9 cellular contexts compared by ENCODE assay signal in genomic region chr2:190578158-190579057, GRCh38. TPM values are rescaled to one million over a fixed set of nuclear protein-coding genes. Genes with fewer than 3 reads are reported as not detected.
DNase-seq lines count a peak whose midpoint lies in the region; ATAC-seq and TF ChIP-seq lines count a peak whose summit lies in the region.
"Had no signal": no experiment of that assay in that cellular context is flagged by ENCODE, and none has a peak within 500 bp of the region (broad histone marks: within the 10 kb centered on the region; RNA-seq: fewer than 3 reads in every experiment).

No MANE protein-coding gene starts in this region.

- ATAC-seq in GM18909 (IDR thresholded peaks at IDR 0.05; ENCODE audit: poor library complexity, unreplicated experiment) = peak; percentile 48
- ATAC-seq in natural killer cell = peak; percentile 78 to 93 (median 86)

- H3K9me3 Mint-ChIP-seq in natural killer cell = peaks cover 0 to 2% of the 10 kb centered on the region in 2 donors
- no peaks in the 10 kb centered on the region for H3K9me3 Mint-ChIP-seq in activated T-cell treated with anti-CD3 and anti-CD28 coated beads, Interleukin-2, amount 50 U/mL, for 24 hours
- H3K9me3 Mint-ChIP-seq: IgD-negative memory B cell had no signal

- H3K36me3 Mint-ChIP-seq in natural killer cell = no peaks in the 10 kb centered on the region
- no peaks in the 10 kb centered on the region for H3K36me3 Mint-ChIP-seq in activated T-cell treated with anti-CD3 and anti-CD28 coated beads, Interleukin-2, amount 50 U/mL, for 24 hours (ENCODE audit: low read depth)

- intact Hi-C loops in natural killer cell (cut with micrococcal nuclease) = no loop called here

- peak overlapping the region; percentile 82 to 97 for H3K27ac Mint-ChIP-seq in natural killer cell
- H3K27ac Mint-ChIP-seq in activated T-cell treated with anti-CD3 and anti-CD28 coated beads, Interleukin-2, amount 50 U/mL, for 24 hours = no peak overlapping the region

- DNase-seq in NCI-H2081 treated with DMSO at 0.1 percent for 48 hours (lab: John Stamatoyannopoulos, UW) = peak; percentile 34
- DNase-seq in dedifferentiated amniotic fluid mesenchymal stem cell (ENCODE audit: extremely low spot score) = peak; percentile 16
- DNase-seq in natural killer cell = no peak
- no peak for DNase-seq in kidney glomerular epithelial cell (lab: John Stamatoyannopoulos, UW)
- DNase-seq in KG1 (lab: John Stamatoyannopoulos, UW) = no peak
- no peak for DNase-seq in activated T-cell treated with anti-CD3 and anti-CD28 coated beads, Interleukin-2, amount 50 U/mL, for 24 hours
- DNase-seq in stimulated activated CD4-positive, alpha-beta T cell treated with anti-CD3 and anti-CD28 coated beads, Interleukin-4, amount 100 ng/mL, for 1 hour = no peak

- TF ChIP-seq CTCF in natural killer cell (IDR thresholded peaks at IDR 0.05) = no peak

- peak overlapping the region; percentile 62 for H3K4me3 Mint-ChIP-seq in natural killer cell
- no peak overlapping the region for H3K4me3 Mint-ChIP-seq in activated T-cell treated with anti-CD3 and anti-CD28 coated beads, Interleukin-2, amount 50 U/mL, for 24 hours

- peaks cover 52% of the 10 kb centered on the region in 2 donors for H3K4me1 Mint-ChIP-seq in natural killer cell
- peaks cover 31% of the 10 kb centered on the region for H3K4me1 Mint-ChIP-seq in activated T-cell treated with anti-CD3 and anti-CD28 coated beads, Interleukin-2, amount 50 U/mL, for 24 hours (ENCODE audit: low read depth)

- no peaks in the 10 kb centered on the region for H3K27me3 Mint-ChIP-seq in natural killer cell (ENCODE audit: low read depth in 2 of 2)
- no peaks in the 10 kb centered on the region for H3K27me3 Mint-ChIP-seq in activated T-cell treated with anti-CD3 and anti-CD28 coated beads, Interleukin-2, amount 50 U/mL, for 24 hours
- H3K27me3 Mint-ChIP-seq: IgD-negative memory B cell had no signal

RNA-seq across cellular contexts. Expression of gene NEMP2, which starts 43.9 kb away (rescaled TPM):
- 10 to 100 TPM; 17.2 to 21.0 (median 18.3) TPM for total RNA-seq in natural killer cell

Comparison
In these comparisons a context has a peak if more than half of its experiments do, and no peak if none do; other contexts are left out.
1. DNase-seq: peak in NCI-H2081 treated with DMSO at 0.1 percent for 48 hours (single experiment) and dedifferentiated amniotic fluid mesenchymal stem cell (single experiment); none in natural killer cell (single experiment), kidney glomerular epithelial cell (single experiment), KG1 (single experiment), activated T-cell treated with anti-CD3 and anti-CD28 coated beads, Interleukin-2, amount 50 U/mL, for 24 hours (single experiment) and stimulated activated CD4-positive, alpha-beta T cell treated with anti-CD3 and anti-CD28 coated beads, Interleukin-4, amount 100 ng/mL, for 1 hour (single experiment).